Comparison of ENCODE assay signal across 16 cellular contexts in genomic region chr1:227541129-227541528, GRCh38. TPM values are rescaled to one million over a fixed set of nuclear protein-coding genes. Genes with fewer than 3 reads are reported as not detected.
A peak's percentile ranks its signal among the peaks of the same experiment; 100 is the strongest.
DNase-seq lines count a peak whose midpoint lies in the region; ATAC-seq and TF ChIP-seq lines count a peak whose summit lies in the region.
"Had no signal": no experiment of that assay in that cellular context is flagged by ENCODE, and none has a peak within 500 bp of the region (broad histone marks: within the 10 kb centered on the region; RNA-seq: fewer than 3 reads in every experiment).

No MANE protein-coding gene starts in this region.

- no peak for DNase-seq in CD4-positive, CD25-positive, alpha-beta regulatory T cell
- DNase-seq in HFFc6, result no peak
- no peak for DNase-seq in central memory CD8-positive, alpha-beta T cell (ENCODE audit: low spot score in 2 of 2)
- DNase-seq in osteocyte (ENCODE audit: extremely low spot score, unreplicated experiment), result no peak
- no peak for DNase-seq in Calu3
- no peak for DNase-seq in prostate gland (ENCODE audit: low spot score)
- no peak for DNase-seq in middle frontal gyrus (ENCODE audit: extremely low spot score, low spot score)
- DNase-seq: Caco-2; foreskin keratinocyte; GOT3; Kasumi-1; midbrain; NCI-H187; SHP77; stimulated activated CD4-positive, alpha-beta T cell treated with anti-CD3 and anti-CD28 coated beads, Interleukin-4, amount 100 ng/mL, for 24 hours had no signal

- no peak for ATAC-seq in CD4-positive, CD25-positive, alpha-beta regulatory T cell (ENCODE audit: low read depth in 2 of 2)
- ATAC-seq in central memory CD8-positive, alpha-beta T cell (replicated peaks; ENCODE audit: extremely low read depth, poor library complexity, severe bottlenecking), result no peak

- no peak overlapping the region for H3K4me3 ChIP-seq in CD4-positive, CD25-positive, alpha-beta regulatory T cell (ENCODE audit: low read depth, low read length)
- H3K4me3 ChIP-seq in prostate gland, result no peak overlapping the region

- peaks cover 6% of the 10 kb centered on the region for H3K4me1 ChIP-seq in CD4-positive, CD25-positive, alpha-beta regulatory T cell (ENCODE audit: control insufficient read depth, insufficient read depth, low read length, poor library complexity, severe bottlenecking)
- peaks cover 11% of the 10 kb centered on the region for H3K4me1 ChIP-seq in prostate gland (replicated peaks)
- H3K4me1 ChIP-seq: Caco-2, foreskin keratinocyte had no signal

- peak overlapping the region; percentile 38 to 69 (median 55) for H3K4me3 Mint-ChIP-seq in CD4-positive, CD25-positive, alpha-beta regulatory T cell
- H3K4me3 Mint-ChIP-seq in HFFc6, result peak overlapping the region; percentile 43; the same call in 1 of the 2 replicates
- H3K4me3 Mint-ChIP-seq in central memory CD8-positive, alpha-beta T cell, result peak overlapping the region; percentile 56
- peak overlapping the region; percentile 39 for H3K4me3 Mint-ChIP-seq in osteocyte (ENCODE audit: unreplicated experiment)
- no peak overlapping the region for H3K4me3 Mint-ChIP-seq in Calu3 (ENCODE audit: low read depth, unreplicated experiment)

- no peak overlapping the region for H3K27ac ChIP-seq in CD4-positive, CD25-positive, alpha-beta regulatory T cell (ENCODE audit: insufficient read depth, low read length, poor library complexity, severe bottlenecking)
- no peak overlapping the region for H3K27ac ChIP-seq in prostate gland
- H3K27ac ChIP-seq: foreskin keratinocyte had no signal

- BruUV-seq in Calu3 (replicated peaks; lab: Mats Ljungman, UMichigan), result no TSS peak

- TF ChIP-seq CTCF in HFFc6 (IDR thresholded peaks at IDR 0.05) (no peak), osteocyte (IDR thresholded peaks at IDR 0.05) (no peak), Calu3 (IDR thresholded peaks at IDR 0.05; ENCODE audit: unreplicated experiment) (no peak), prostate gland (IDR thresholded peaks at IDR 0.05) (no peak)

- intact Hi-C loops in Calu3 (cut with micrococcal nuclease; ENCODE audit: unreplicated experiment) (no loop called here), prostate gland (cut with DNase I) (loop anchor here (5.0 kb wide), 1 partner anchor 59 kb away; no protein-coding TSS in a partner anchor)

- no peaks in the 10 kb centered on the region for H3K36me3 ChIP-seq in CD4-positive, CD25-positive, alpha-beta regulatory T cell (ENCODE audit: control insufficient read depth, insufficient read depth, low read length)
- no peaks in the 10 kb centered on the region for H3K36me3 ChIP-seq in prostate gland

- CTCF ChIA-PET in Calu3 (lab: Charles Lee), result interaction anchor here (0.7 kb wide), 1 partner anchor 95 kb away, joined by 3 read pairs; no protein-coding TSS in a partner anchor

- no peaks in the 10 kb centered on the region for H3K9me3 ChIP-seq in CD4-positive, CD25-positive, alpha-beta regulatory T cell (ENCODE audit: control insufficient read depth in 2 of 2, low read length in 2 of 2)
- H3K9me3 ChIP-seq in prostate gland, result no peaks in the 10 kb centered on the region
- H3K9me3 ChIP-seq: Caco-2 had no signal

- H3K4me1 Mint-ChIP-seq in CD4-positive, CD25-positive, alpha-beta regulatory T cell, result peaks cover 0 to 9% (median 0%) of the 10 kb centered on the region in 4 donors
- H3K4me1 Mint-ChIP-seq in HFFc6 (ENCODE audit: low read depth), result peaks cover 5% of the 10 kb centered on the region; the same call in 1 of the 2 replicates
- no peaks in the 10 kb centered on the region for H3K4me1 Mint-ChIP-seq in central memory CD8-positive, alpha-beta T cell
- H3K4me1 Mint-ChIP-seq in osteocyte (ENCODE audit: unreplicated experiment), result peaks cover 6% of the 10 kb centered on the region
- no peaks in the 10 kb centered on the region for H3K4me1 Mint-ChIP-seq in Calu3 (ENCODE audit: low read depth, unreplicated experiment)

- H3K27ac Mint-ChIP-seq in CD4-positive, CD25-positive, alpha-beta regulatory T cell, result no peak overlapping the region
- H3K27ac Mint-ChIP-seq in HFFc6 (no peak overlapping the region), osteocyte (ENCODE audit: unreplicated experiment) (no peak overlapping the region), Calu3 (ENCODE audit: unreplicated experiment) (no peak overlapping the region)
- H3K27ac Mint-ChIP-seq in central memory CD8-positive, alpha-beta T cell (ENCODE audit: low read depth), result no peak overlapping the region

- 98% methylated on average over 5 of the region's 5 CpGs for WGBS in prostate gland

- H3K27me3 ChIP-seq in CD4-positive, CD25-positive, alpha-beta regulatory T cell (ENCODE audit: control insufficient read depth, insufficient read depth, low read length), result peaks cover 2% of the 10 kb centered on the region
- no peaks in the 10 kb centered on the region for H3K27me3 ChIP-seq in prostate gland (replicated peaks; ENCODE audit: insufficient read depth)
- H3K27me3 ChIP-seq: body of pancreas, foreskin keratinocyte had no signal

- H3K9me3 Mint-ChIP-seq in CD4-positive, CD25-positive, alpha-beta regulatory T cell, result no peaks in the 10 kb centered on the region
- H3K9me3 Mint-ChIP-seq in HFFc6 (no peaks in the 10 kb centered on the region), osteocyte (ENCODE audit: unreplicated experiment) (peaks cover 14% of the 10 kb centered on the region), Calu3 (ENCODE audit: low read depth, unreplicated experiment) (no peaks in the 10 kb centered on the region)
- H3K9me3 Mint-ChIP-seq in central memory CD8-positive, alpha-beta T cell, result no peaks in the 10 kb centered on the region

- TF ChIP-seq POLR2A in prostate gland (IDR thresholded peaks at IDR 0.05), result no peak

- H3K36me3 Mint-ChIP-seq in CD4-positive, CD25-positive, alpha-beta regulatory T cell, result no peaks in the 10 kb centered on the region
- no peaks in the 10 kb centered on the region for H3K36me3 Mint-ChIP-seq in HFFc6 (ENCODE audit: low read depth)
- H3K36me3 Mint-ChIP-seq in central memory CD8-positive, alpha-beta T cell (ENCODE audit: insufficient read depth), result no peaks in the 10 kb centered on the region
- H3K36me3 Mint-ChIP-seq in osteocyte (ENCODE audit: unreplicated experiment), result no peaks in the 10 kb centered on the region
- no peaks in the 10 kb centered on the region for H3K36me3 Mint-ChIP-seq in Calu3 (ENCODE audit: insufficient read depth, unreplicated experiment)

- H3K27me3 Mint-ChIP-seq in CD4-positive, CD25-positive, alpha-beta regulatory T cell, result peaks cover 8% of the 10 kb centered on the region
- no peaks in the 10 kb centered on the region; the same call in 1 of the 2 replicates for H3K27me3 Mint-ChIP-seq in HFFc6 (ENCODE audit: insufficient read depth)
- peaks cover 7% of the 10 kb centered on the region for H3K27me3 Mint-ChIP-seq in central memory CD8-positive, alpha-beta T cell
- no peaks in the 10 kb centered on the region for H3K27me3 Mint-ChIP-seq in osteocyte (ENCODE audit: unreplicated experiment)
- no peaks in the 10 kb centered on the region for H3K27me3 Mint-ChIP-seq in Calu3 (ENCODE audit: unreplicated experiment)

RNA-seq across cellular contexts. Expression of gene ZNF678, which starts 22.2 kb away (rescaled TPM):
- 9.9 TPM for total RNA-seq in CD4-positive, CD25-positive, alpha-beta regulatory T cell
- polyA plus RNA-seq in CD4-positive, CD25-positive, alpha-beta regulatory T cell, result 1 to 10 TPM; 2.4 to 8.2 (median 3.2) TPM
- 1 to 10 TPM; 2.1 to 3.4 (median 2.7) TPM for total RNA-seq in HFFc6 (2021; fragmentation: NEBNext Ultra II Directional; extraction: Animal tissue kit (Norgen Biotek cat#: 25700))
- total RNA-seq in osteocyte (6.8 and 6.9 TPM in 2 replicates), Calu3 (2022) (6.5 and 7.0 TPM in 2 replicates), prostate gland (10 to 100 TPM; 17.0 to 21.4 TPM)
